Comparison of ENCODE assay signal across 8 cellular contexts in the genomic region with DNA sequence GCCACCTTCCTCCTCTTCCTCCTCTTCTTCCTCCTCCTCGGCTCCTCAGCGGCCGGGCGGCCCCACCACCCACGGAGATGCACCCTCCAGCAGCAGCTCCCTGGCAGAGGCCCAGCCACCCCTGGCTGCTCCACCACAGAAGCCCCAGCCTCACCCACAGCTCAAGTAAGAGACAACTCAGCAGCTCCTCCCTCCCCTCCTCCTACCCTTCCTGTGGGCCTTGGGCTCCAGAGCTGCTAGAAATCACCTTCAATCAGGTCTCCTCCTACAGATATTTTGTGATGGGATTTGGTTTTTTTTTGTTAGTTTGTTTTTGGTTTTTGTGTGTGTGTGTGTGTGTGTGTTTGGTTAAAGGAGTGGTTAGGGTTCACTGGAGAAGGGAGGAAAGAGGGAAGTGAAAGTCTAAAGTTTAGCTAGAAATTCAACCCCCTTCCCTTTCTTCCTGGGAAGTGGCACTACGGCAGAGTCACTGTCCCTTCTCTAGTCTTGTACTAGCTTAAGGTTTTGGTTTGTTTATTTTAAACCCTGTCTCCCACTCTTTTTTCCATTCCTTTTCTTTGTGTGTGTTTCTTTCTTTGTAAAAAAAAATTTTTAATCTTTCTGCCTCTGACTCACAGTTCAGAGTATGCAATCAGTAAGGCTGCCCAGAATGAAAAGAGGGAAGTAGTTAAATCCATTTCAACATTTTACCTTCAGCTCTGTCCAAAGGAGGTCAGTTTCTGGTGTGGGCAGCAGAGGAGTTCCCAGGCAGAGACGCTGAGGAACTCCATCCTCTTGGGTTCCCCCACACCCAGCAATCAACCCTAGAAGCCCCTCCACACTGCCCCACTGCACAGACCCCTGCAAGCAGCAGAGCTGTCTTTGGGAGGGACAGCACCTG. TPM values are rescaled to one million over a fixed set of nuclear protein-coding genes. Genes with fewer than 3 reads are reported as not detected.
DNase-seq lines count a peak whose midpoint lies in the region; ATAC-seq and TF ChIP-seq lines count a peak whose summit lies in the region.

No MANE protein-coding gene starts in this region.

- TF ChIP-seq CTCF in HL-60 (IDR thresholded peaks at IDR 0.05; ENCODE audit: insufficient read depth, low read length) (no peak), left ventricle myocardium inferior (IDR thresholded peaks at IDR 0.05; ENCODE audit: borderline replicate concordance) (no peak)

- H3K4me3 Mint-ChIP-seq in activated T-cell treated with anti-CD3 and anti-CD28 coated beads, Interleukin-2, amount 50 U/mL, for 24 hours = peak overlapping the region; percentile 54

- no peaks in the 10 kb centered on the region for H3K27me3 ChIP-seq in HL-60 (ENCODE audit: insufficient read depth, poor library complexity, severe bottlenecking)
- no peaks in the 10 kb centered on the region for H3K27me3 ChIP-seq in left ventricle myocardium inferior (ENCODE audit: low read depth)

- H3K4me1 ChIP-seq in left ventricle myocardium inferior = no peaks in the 10 kb centered on the region

- H3K36me3 Mint-ChIP-seq in activated T-cell treated with anti-CD3 and anti-CD28 coated beads, Interleukin-2, amount 50 U/mL, for 24 hours (ENCODE audit: low read depth) = no peaks in the 10 kb centered on the region

- H3K9me3 Mint-ChIP-seq in activated T-cell treated with anti-CD3 and anti-CD28 coated beads, Interleukin-2, amount 50 U/mL, for 24 hours = no peaks in the 10 kb centered on the region

- H3K36me3 ChIP-seq in left ventricle myocardium inferior = no peaks in the 10 kb centered on the region

- H3K9me3 ChIP-seq in left ventricle myocardium inferior (replicated peaks) = no peaks in the 10 kb centered on the region

- DNase-seq in CD1c-positive myeloid dendritic cell (ENCODE audit: extremely low spot score) (peak; percentile 93), HL-60 (ENCODE audit: low read depth in 1 of 2, low spot score in 1 of 2) (peak; percentile 83 to 88), left ventricle myocardium inferior (peak; percentile 35), NCI-H1436 treated with DMSO at 0.1 percent for 48 hours (lab: John Stamatoyannopoulos, UW) (no peak), NCI-H2227 treated with DMSO at 0.1 percent for 48 hours (lab: John Stamatoyannopoulos, UW) (no peak)
- peak; percentile 73 for DNase-seq in activated T-cell treated with anti-CD3 and anti-CD28 coated beads, Interleukin-2, amount 50 U/mL, for 24 hours
- DNase-seq in stimulated activated CD4-positive, alpha-beta T cell treated with anti-CD3 and anti-CD28 coated beads, Interleukin-2, amount 100 ng/mL, for 4 hours (ENCODE audit: low read depth) = peak; percentile 13

- H3K4me1 Mint-ChIP-seq in activated T-cell treated with anti-CD3 and anti-CD28 coated beads, Interleukin-2, amount 50 U/mL, for 24 hours (ENCODE audit: low read depth) = peaks cover 69% of the 10 kb centered on the region

- intact Hi-C loops in left ventricle myocardium inferior (cut with micrococcal nuclease) = no loop called here

- H3K27ac Mint-ChIP-seq in activated T-cell treated with anti-CD3 and anti-CD28 coated beads, Interleukin-2, amount 50 U/mL, for 24 hours = peak overlapping the region; percentile 96

- H3K4me3 ChIP-seq in HL-60 (replicated peaks; ENCODE audit: insufficient read depth, low read length) (peak overlapping the region; percentile 5; the same call in 1 of the 2 replicates), left ventricle myocardium inferior (no peak overlapping the region)

- ATAC-seq in GM21367 (IDR thresholded peaks at IDR 0.05; ENCODE audit: unreplicated experiment) = peak; percentile 68

- H3K27ac ChIP-seq in HL-60 (replicated peaks) (peak overlapping the region; percentile 83), left ventricle myocardium inferior (replicated peaks) (peak overlapping the region; percentile 27)

- H3K27me3 Mint-ChIP-seq in activated T-cell treated with anti-CD3 and anti-CD28 coated beads, Interleukin-2, amount 50 U/mL, for 24 hours = peaks cover 6% of the 10 kb centered on the region

RNA-seq across cellular contexts. Expression of gene TIMP4, which starts 29.0 kb away (rescaled TPM):
- total RNA-seq in left ventricle myocardium inferior = 12.3 TPM

Comparison
In these comparisons a context has a peak if more than half of its experiments do, and no peak if none do; other contexts are left out.
1. DNase-seq: peak in CD1c-positive myeloid dendritic cell (single experiment), HL-60 (2 of 2), activated T-cell treated with anti-CD3 and anti-CD28 coated beads, Interleukin-2, amount 50 U/mL, for 24 hours (single experiment), left ventricle myocardium inferior (single experiment) and stimulated activated CD4-positive, alpha-beta T cell treated with anti-CD3 and anti-CD28 coated beads, Interleukin-2, amount 100 ng/mL, for 4 hours (single experiment); none in NCI-H1436 treated with DMSO at 0.1 percent for 48 hours (single experiment) and NCI-H2227 treated with DMSO at 0.1 percent for 48 hours (single experiment).